9 cellular contexts compared by ENCODE assay signal in genomic region chr10:130002606-130003005, GRCh38. TPM values are rescaled to one million over a fixed set of nuclear protein-coding genes. Genes with fewer than 3 reads are reported as not detected.
"Had no signal": no experiment of that assay in that cellular context is flagged by ENCODE, and none has a peak within 500 bp of the region (broad histone marks: within the 10 kb centered on the region; RNA-seq: fewer than 3 reads in every experiment).

No MANE protein-coding gene starts in this region.

- H3K36me3 ChIP-seq: HAP-1 had no signal

- H3K4me1 ChIP-seq: HAP-1 had no signal

- H3K9ac ChIP-seq: GM23248 had no signal

- H2AFZ ChIP-seq: GM23248 had no signal

- H3K4me3 ChIP-seq: GM23248, HAP-1 had no signal

- ATAC-seq: HCT116, HepG2 had no signal

- H3K27ac ChIP-seq: GM23248, HL-60 had no signal

- DNase-seq: GM23248, GOT3, HFFc6 had no signal

- H3K9me3 ChIP-seq: HAP-1 had no signal

RNA-seq across cellular contexts. Expression of gene EBF3, which starts 38.5 kb away (rescaled TPM):
- total RNA-seq: HepG2, HT1080 had no signal
- polyA plus RNA-seq: HepG2, IgD-negative memory B cell had no signal
